14 cellular contexts compared by ENCODE assay signal in the genomic region with DNA sequence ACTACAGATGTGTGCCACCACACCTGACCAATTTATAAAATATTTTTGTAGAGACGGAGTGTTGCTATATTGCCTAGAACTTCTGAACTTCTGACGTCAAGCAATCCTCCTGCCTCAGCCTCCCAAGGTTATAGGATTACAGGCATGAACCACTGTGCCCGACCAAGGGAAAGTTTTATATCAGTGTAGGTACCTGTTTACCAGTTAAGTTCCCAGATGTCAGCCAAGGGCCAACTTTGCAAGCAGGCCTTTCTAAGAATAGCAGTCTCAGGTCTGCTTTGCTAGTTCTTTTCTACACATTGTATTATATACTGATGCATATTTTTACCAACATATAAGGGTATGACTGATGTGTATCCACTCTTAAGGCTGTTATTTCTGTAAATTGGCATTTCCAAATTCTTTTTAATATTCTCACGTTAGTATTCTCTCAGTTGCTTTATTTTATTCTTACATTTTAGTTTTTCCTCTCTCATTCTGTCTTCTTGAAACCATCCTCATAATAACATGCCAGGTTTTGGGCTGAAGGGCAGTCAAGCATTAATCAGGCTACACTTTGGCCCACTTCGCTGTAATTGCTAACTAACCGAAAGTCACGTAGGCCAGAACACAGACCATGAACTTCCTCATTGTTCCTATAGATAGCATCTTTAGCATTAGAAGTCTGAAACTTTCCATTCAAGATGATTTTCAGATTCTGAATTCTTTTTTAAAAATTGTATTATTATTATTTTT. TPM values are rescaled to one million over a fixed set of nuclear protein-coding genes. Genes with fewer than 3 reads are reported as not detected.
DNase-seq lines count a peak whose midpoint lies in the region; ATAC-seq and FAIRE-seq lines count a peak whose summit lies in the region.
"Had no signal": no experiment of that assay in that cellular context is flagged by ENCODE, and none has a peak within 500 bp of the region (broad histone marks: within the 10 kb centered on the region; RNA-seq: fewer than 3 reads in every experiment).

No MANE protein-coding gene starts in this region.

- peak overlapping the region; percentile 28 to 89 (median 71) for H3K4me3 Mint-ChIP-seq in naive B cell
- H3K4me3 Mint-ChIP-seq: activated T-cell treated with anti-CD3 and anti-CD28 coated beads, Interleukin-2, amount 50 U/mL, for 72 hours; central memory CD8-positive, alpha-beta T cell; T-helper 2 cell treated with Interferon-gamma antibody and Interleukin-4, amounts not matched to agents 5 μg/mL and 100 μg/mL, for 36 hours had no signal

- no peak overlapping the region for H3K27ac ChIP-seq in substantia nigra (ENCODE audit: low read depth, low read length, poor library complexity, severe bottlenecking)
- H3K27ac ChIP-seq: heart left ventricle had no signal

- DNase-seq in naive B cell (peak; percentile 53), sciatic nerve (ENCODE audit: low spot score) (no peak), frontal cortex (ENCODE audit: low spot score in 2 of 2) (no peak), pons (ENCODE audit: low spot score) (no peak), substantia nigra (lab: John Stamatoyannopoulos, UW) (no peak)
- DNase-seq: activated T-cell treated with anti-CD3 and anti-CD28 coated beads, Interleukin-2, amount 50 U/mL, for 72 hours; heart left ventricle; NCI-H446 treated with DMSO at 0.1 percent for 48 hours; stimulated activated CD4-positive, alpha-beta T cell treated with anti-CD3 and anti-CD28 coated beads, Interleukin-2, amount 100 ng/mL, for 24 hours had no signal

- FAIRE-seq in frontal cortex (lab: Jason Lieb, UNC): no peak

- H3K9me3 Mint-ChIP-seq in naive B cell: no peaks in the 10 kb centered on the region
- H3K9me3 Mint-ChIP-seq: activated T-cell treated with anti-CD3 and anti-CD28 coated beads, Interleukin-2, amount 50 U/mL, for 72 hours; central memory CD8-positive, alpha-beta T cell had no signal

- peaks cover 47 to 78% (median 64%) of the 10 kb centered on the region in 3 donors for H3K4me1 Mint-ChIP-seq in naive B cell

- H3K27ac Mint-ChIP-seq in naive B cell: peak overlapping the region; percentile 34 to 93 (median 86)
- H3K27ac Mint-ChIP-seq: activated T-cell treated with anti-CD3 and anti-CD28 coated beads, Interleukin-2, amount 50 U/mL, for 72 hours; T-helper 2 cell treated with Interferon-gamma antibody and Interleukin-4, amounts not matched to agents 5 μg/mL and 100 μg/mL, for 36 hours had no signal

- intact Hi-C loops in sciatic nerve (cut with DNase I): no loop called here

- H3K36me3 Mint-ChIP-seq in naive B cell: no peaks in the 10 kb centered on the region

- peak; percentile 80 for ATAC-seq in GM18907 (IDR thresholded peaks at IDR 0.05; ENCODE audit: unreplicated experiment)
- peak; percentile 72 for ATAC-seq in HG02588 (IDR thresholded peaks at IDR 0.05; ENCODE audit: unreplicated experiment)
- peak; percentile 55 for ATAC-seq in HG03457 (IDR thresholded peaks at IDR 0.05; ENCODE audit: unreplicated experiment)
- peak; percentile 81 to 86 for ATAC-seq in naive B cell (ENCODE audit: low read depth in 2 of 2)
- ATAC-seq in sciatic nerve: no peak
- ATAC-seq: activated T-cell treated with anti-CD3 and anti-CD28 coated beads, Interleukin-2, amount 50 U/mL, for 72 hours; heart left ventricle had no signal

- H3K27me3 Mint-ChIP-seq in naive B cell: no peaks in the 10 kb centered on the region

RNA-seq across cellular contexts. Expression of a gene that starts 25.0 kb away (rescaled TPM):
- polyA plus RNA-seq in naive B cell (ENCODE audit: low read depth in 6 of 6): 10 to 100 TPM; 56.7 to 97.3 (median 71.0) TPM
- total RNA-seq in sciatic nerve (72.2 TPM), frontal cortex (35.5 TPM)

RNA-seq across cellular contexts. Expression of a gene that starts 31.1 kb away (rescaled TPM):
- 10 to 100 TPM; 23.4 to 42.4 (median 25.0) TPM for polyA plus RNA-seq in naive B cell (ENCODE audit: low read depth in 6 of 6)
- 63.9 TPM for total RNA-seq in sciatic nerve
- 51.4 TPM for total RNA-seq in frontal cortex

RNA-seq across cellular contexts. Expression of a gene that starts 46.2 kb away (rescaled TPM):
- polyA plus RNA-seq in naive B cell (ENCODE audit: low read depth in 6 of 6): under 1 TPM in 1 of 6 donors, not detected in 5; 0.27 TPM
- total RNA-seq in sciatic nerve (0.98 TPM), frontal cortex (1.2 TPM)
